18 cellular contexts compared by ENCODE assay signal in genomic region chr2:74925361-74925786, GRCh38.
"Had no signal": no experiment of that assay in that cellular context is flagged by ENCODE, and none has a peak within 500 bp of the region (broad histone marks: within the 10 kb centered on the region; RNA-seq: fewer than 3 reads in every experiment).

No MANE protein-coding gene starts in this region.

- H3K36me3 ChIP-seq: gastrocnemius medialis, heart right ventricle, uterus had no signal

- H3K27me3 ChIP-seq: gastrocnemius medialis, tibial artery, uterus had no signal

- H3K4me3 ChIP-seq: gastrocnemius medialis, heart right ventricle, psoas muscle, spleen, tibial artery, uterus had no signal

- H3K9me3 ChIP-seq: gastrocnemius medialis, heart right ventricle, psoas muscle, spleen, uterus had no signal

- H3K4me1 ChIP-seq: gastrocnemius medialis, psoas muscle, tibial artery, uterus had no signal

- DNase-seq: activated CD4-positive, alpha-beta memory T cell treated with anti-CD3 and anti-CD28 coated beads for 36 hours; activated CD4-positive, alpha-beta T cell treated with anti-CD3 and anti-CD28 coated beads for 1 hour; activated gamma-delta T cell; activated T-cell treated with anti-CD3 and anti-CD28 coated beads, Interleukin-2, amount 50 U/mL, for 48 hours; amygdala; effector memory CD4-positive, alpha-beta T cell; gastrocnemius medialis; heart right ventricle; islet precursor cell; psoas muscle; spleen; stimulated activated CD4-positive, alpha-beta T cell treated with anti-CD3 and anti-CD28 coated beads, Interleukin-1b, Interleukin-23, amount 100 ng/mL, for 48 hours; tibial artery; uterus had no signal

- ATAC-seq: gastrocnemius medialis; left lobe of liver; psoas muscle; sciatic nerve; stimulated activated memory B cell treated with anti-CD40 and anti-IgM and Interleukin-4, amounts not matched to agents 10 μg/mL and 1 μg/mL and 100 μg/mL, for 72 hours had no signal

- H3K27ac ChIP-seq: epithelial cell of prostate, gastrocnemius medialis, heart right ventricle, psoas muscle, spleen, tibial artery, uterus had no signal
